Comparison of ENCODE assay signal across 1 cellular context in the genomic region with DNA sequence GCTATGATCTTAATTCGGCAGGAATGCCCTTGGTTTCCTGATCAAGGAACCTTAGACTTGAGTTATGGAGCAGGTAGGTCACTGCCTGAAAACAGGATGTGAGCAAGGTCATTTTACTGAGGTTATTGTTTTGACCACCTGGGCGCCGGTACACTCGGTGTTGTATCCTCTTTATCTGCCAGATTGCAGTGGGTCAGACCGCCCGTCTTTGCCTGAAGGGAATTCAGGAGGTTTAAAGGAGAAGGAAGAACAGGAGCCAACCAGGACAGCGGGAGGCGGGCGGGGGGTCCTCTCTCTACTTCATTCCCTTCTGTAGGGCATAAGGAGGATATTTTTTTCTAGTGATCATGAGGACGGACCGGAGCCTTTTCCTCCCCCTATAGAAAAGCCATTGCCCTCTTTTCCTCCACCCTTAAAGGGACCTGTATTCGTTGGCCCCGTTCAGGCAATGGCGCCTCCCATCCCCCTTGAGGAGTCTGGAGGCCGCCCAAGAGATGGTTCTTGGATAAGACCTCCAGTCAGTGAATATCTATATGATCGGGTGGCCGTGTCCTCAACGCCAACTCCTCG.
TF ChIP-seq lines count a peak whose summit lies in the region.

No MANE protein-coding gene starts in this region.

TF ChIP-seq in H1, 55 proteins besides CTCF, POLR2A, EP300 and RAD21:
- TF ChIP-seq TAF7 (optimal IDR thresholded peaks at IDR 0.05; ENCODE audit: borderline replicate concordance, low read depth, low read length) (no peak), CEBPB (IDR thresholded peaks at IDR 0.05; ENCODE audit: low read depth, low read length) (no peak), NRF1 (IDR thresholded peaks at IDR 0.05; ENCODE audit: low read depth, low read length) (no peak), BCL11A (IDR thresholded peaks at IDR 0.05; ENCODE audit: low read depth in 2 of 2, low read length in 2 of 2) (no peak), SP4 (IDR thresholded peaks at IDR 0.05; ENCODE audit: low read length) (no peak), EZH2 (IDR thresholded peaks at IDR 0.05; ENCODE audit: low read depth, low read length, severe bottlenecking) (no peak), SIRT6 (IDR thresholded peaks at IDR 0.05; ENCODE audit: low read length) (no peak), SIN3A (conservative IDR thresholded peaks at IDR 0.05 in 1 of 2, IDR thresholded peaks at IDR 0.05 in 1 of 2; ENCODE audit: low read depth in 1 of 2, low read length in 2 of 2) (no peak)
- TF ChIP-seq, protein P1, sequence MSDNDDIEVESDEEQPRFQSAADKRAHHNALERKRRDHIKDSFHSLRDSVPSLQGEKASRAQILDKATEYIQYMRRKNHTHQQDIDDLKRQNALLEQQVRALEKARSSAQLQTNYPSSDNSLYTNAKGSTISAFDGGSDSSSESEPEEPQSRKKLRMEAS (IDR thresholded peaks at IDR 0.05), result no peak
- TF ChIP-seq, protein P2, sequence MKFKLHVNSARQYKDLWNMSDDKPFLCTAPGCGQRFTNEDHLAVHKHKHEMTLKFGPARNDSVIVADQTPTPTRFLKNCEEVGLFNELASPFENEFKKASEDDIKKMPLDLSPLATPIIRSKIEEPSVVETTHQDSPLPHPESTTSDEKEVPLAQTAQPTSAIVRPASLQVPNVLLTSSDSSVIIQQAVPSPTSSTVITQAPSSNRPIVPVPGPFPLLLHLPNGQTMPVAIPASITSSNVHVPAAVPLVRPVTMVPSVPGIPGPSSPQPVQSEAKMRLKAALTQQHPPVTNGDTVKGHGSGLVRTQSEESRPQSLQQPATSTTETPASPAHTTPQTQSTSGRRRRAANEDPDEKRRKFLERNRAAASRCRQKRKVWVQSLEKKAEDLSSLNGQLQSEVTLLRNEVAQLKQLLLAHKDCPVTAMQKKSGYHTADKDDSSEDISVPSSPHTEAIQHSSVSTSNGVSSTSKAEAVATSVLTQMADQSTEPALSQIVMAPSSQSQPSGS (IDR thresholded peaks at IDR 0.05; ENCODE audit: low read length), result no peak
